Comparison of ENCODE assay signal across 16 cellular contexts in the genomic region with DNA sequence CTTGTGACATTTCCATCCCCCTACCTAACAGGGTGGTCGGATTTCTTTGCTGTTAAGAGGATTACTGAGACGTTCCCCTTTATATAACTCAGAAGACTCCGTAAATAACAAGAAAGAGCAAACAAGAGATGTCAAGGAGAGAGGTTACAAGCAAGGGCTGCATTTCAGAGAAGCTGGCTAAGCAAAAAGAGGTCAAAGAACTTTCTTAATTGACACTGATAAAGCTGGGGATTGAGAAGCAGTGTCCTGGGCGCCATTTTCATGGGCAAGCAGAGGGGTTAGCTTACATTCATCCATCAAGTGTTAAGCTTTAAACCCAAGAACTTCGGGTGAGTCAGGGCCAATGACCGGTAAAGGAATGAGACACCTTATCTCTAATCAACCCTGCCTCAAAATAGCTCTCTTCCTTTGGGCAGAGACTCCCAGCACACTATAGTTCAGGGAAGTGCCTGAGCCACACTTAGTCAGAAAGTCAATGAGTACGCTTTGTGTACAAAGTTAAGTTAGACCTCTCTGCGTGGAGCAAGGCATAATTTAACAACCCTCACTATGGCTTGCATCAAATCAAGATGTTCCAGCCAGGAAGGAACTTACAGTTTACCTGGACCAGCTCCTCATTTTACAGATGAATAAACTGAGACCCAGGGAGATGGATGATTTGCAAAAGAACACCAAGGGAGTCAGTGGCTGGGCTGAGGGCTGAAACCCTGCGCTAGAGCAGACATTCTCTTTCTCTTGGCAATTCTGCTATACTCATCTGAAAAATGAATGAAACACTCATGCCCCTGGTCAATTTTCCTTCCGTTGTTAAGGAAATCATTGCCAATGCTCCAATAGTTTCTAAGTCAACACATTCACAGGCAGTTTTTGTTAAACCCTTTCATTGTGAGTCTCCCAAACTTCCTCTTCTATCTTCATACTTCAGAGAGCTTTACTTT. TPM values are rescaled to one million over a fixed set of nuclear protein-coding genes. Genes with fewer than 3 reads are reported as not detected.
DNase-seq lines count a peak whose midpoint lies in the region; FAIRE-seq and TF ChIP-seq lines count a peak whose summit lies in the region.
"Had no signal": no experiment of that assay in that cellular context is flagged by ENCODE, and none has a peak within 500 bp of the region (broad histone marks: within the 10 kb centered on the region; RNA-seq: fewer than 3 reads in every experiment).

No MANE protein-coding gene starts in this region.

- TF ChIP-seq CTCF in SK-N-SH (IDR thresholded peaks at IDR 0.05) (no peak), cardiac muscle cell (IDR thresholded peaks at IDR 0.05; ENCODE audit: low read depth, low read length) (no peak), neural progenitor cell (IDR thresholded peaks at IDR 0.05) (no peak), testis (IDR thresholded peaks at IDR 0.05) (no peak)

- H3K9me3 ChIP-seq in SK-N-SH: no peaks in the 10 kb centered on the region
- H3K9me3 ChIP-seq in cardiac muscle cell (ENCODE audit: low read depth): no peaks in the 10 kb centered on the region
- H3K9me3 ChIP-seq in neural progenitor cell (ENCODE audit: low read depth): no peaks in the 10 kb centered on the region
- H3K9me3 ChIP-seq in testis: no peaks in the 10 kb centered on the region
- H3K9me3 ChIP-seq: body of pancreas, esophagus squamous epithelium had no signal

- no peaks in the 10 kb centered on the region for H4K20me1 ChIP-seq in SK-N-SH (ENCODE audit: insufficient read depth)
- H4K20me1 ChIP-seq in neural progenitor cell (ENCODE audit: low read depth): peaks cover 6% of the 10 kb centered on the region

- H3K4me2 ChIP-seq in SK-N-SH (peak overlapping the region; percentile 57; the same call in 1 of the 2 replicates), neural progenitor cell (peak overlapping the region; percentile 45)

- peak overlapping the region; percentile 87 for H2AFZ ChIP-seq in SK-N-SH (ENCODE audit: low read depth)
- H2AFZ ChIP-seq in neural progenitor cell (replicated peaks): no peak overlapping the region

- H3K27me3 Mint-ChIP-seq in neural progenitor cell (ENCODE audit: insufficient read depth, low read depth): peaks cover 4% of the 10 kb centered on the region

- H3K4me3 ChIP-seq in SK-N-SH (ENCODE audit: low read depth in 2 of 2, low read length in 1 of 2): no peak overlapping the region
- H3K4me3 ChIP-seq in cardiac muscle cell: peak overlapping the region; percentile 6
- no peak overlapping the region for H3K4me3 ChIP-seq in neural progenitor cell
- no peak overlapping the region for H3K4me3 ChIP-seq in testis
- H3K4me3 ChIP-seq: body of pancreas, esophagus squamous epithelium had no signal

- H3K9me2 ChIP-seq in SK-N-SH: no peaks in the 10 kb centered on the region

- no peak for TF ChIP-seq RAD21 in SK-N-SH (IDR thresholded peaks at IDR 0.05; ENCODE audit: low read length)

- WGBS in SK-N-SH (ENCODE audit: low lambda C conversion rate): 67% methylated on average over 9 of the region's 10 CpGs
- 62 to 64% methylated on average over 10 of the region's 10 CpGs for WGBS in testis, 2 donors

- H3K36me3 Mint-ChIP-seq in neural progenitor cell: no peaks in the 10 kb centered on the region
- H3K36me3 Mint-ChIP-seq: immature natural killer cell had no signal

- H3K27ac ChIP-seq in SK-N-SH (ENCODE audit: low read depth in 2 of 2, low read length in 1 of 2): peak overlapping the region in 1 of 2 experiments; percentile 18; a peak in 2 of 4 replicates
- H3K27ac ChIP-seq in cardiac muscle cell: peak overlapping the region; percentile 97
- no peak overlapping the region for H3K27ac ChIP-seq in neural progenitor cell
- H3K27ac ChIP-seq in testis: no peak overlapping the region
- H3K27ac ChIP-seq: body of pancreas, esophagus squamous epithelium had no signal

- H3K36me3 ChIP-seq in SK-N-SH (replicated peaks in 1 of 2; ENCODE audit: control insufficient read depth in 1 of 2, insufficient read depth in 2 of 2, low read length in 1 of 2) (no peaks in the 10 kb centered on the region), cardiac muscle cell (no peaks in the 10 kb centered on the region), neural progenitor cell (no peaks in the 10 kb centered on the region), testis (ENCODE audit: low read depth, missing control alignments) (no peaks in the 10 kb centered on the region)
- H3K36me3 ChIP-seq: esophagus squamous epithelium had no signal

- TF ChIP-seq POLR2A in testis (IDR thresholded peaks at IDR 0.05): no peak

- H3F3A ChIP-seq in SK-N-SH (replicated peaks; ENCODE audit: insufficient read depth) (peaks cover 7% of the 10 kb centered on the region), neural progenitor cell (ENCODE audit: low read depth) (peaks cover 17% of the 10 kb centered on the region)

- TF ChIP-seq EP300 in SK-N-SH (IDR thresholded peaks at IDR 0.05; ENCODE audit: borderline replicate concordance in 1 of 2, low read depth in 1 of 2, low read length in 1 of 2): no peak

- POLR2A ChIA-PET in SK-N-SH (lab: Yijun Ruan, JAX): interaction anchor here (2.4 kb wide), 1 partner anchor 27 kb away, joined by 8 read pairs; no protein-coding TSS in a partner anchor

- no peak overlapping the region for H3K27ac Mint-ChIP-seq in neural progenitor cell
- H3K27ac Mint-ChIP-seq: B cell, immature natural killer cell had no signal

- H3K79me2 ChIP-seq in SK-N-SH (ENCODE audit: insufficient read depth) (no peaks in the 10 kb centered on the region), neural progenitor cell (ENCODE audit: low read depth) (no peaks in the 10 kb centered on the region)

- H3K4me1 ChIP-seq in SK-N-SH (ENCODE audit: control insufficient read depth in 1 of 2, insufficient read depth in 2 of 2, low read depth in 1 of 2, low read length in 1 of 2): peaks cover 5 to 15% of the 10 kb centered on the region in 2 experiments; a peak in 2 of 4 replicates
- peaks cover 83% of the 10 kb centered on the region for H3K4me1 ChIP-seq in cardiac muscle cell (ENCODE audit: low read depth)
- peaks cover 34% of the 10 kb centered on the region for H3K4me1 ChIP-seq in neural progenitor cell
- H3K4me1 ChIP-seq in testis: peaks cover 7% of the 10 kb centered on the region
- H3K4me1 ChIP-seq: esophagus squamous epithelium had no signal

- FAIRE-seq in HTR-8/SVneo (lab: Jason Lieb, UNC): no peak
- FAIRE-seq: G401.6 had no signal

- H3K9me3 Mint-ChIP-seq in neural progenitor cell: peaks cover 6% of the 10 kb centered on the region
- H3K9me3 Mint-ChIP-seq: immature natural killer cell had no signal

- CTCF ChIA-PET in SK-N-SH (lab: Yijun Ruan, JAX): interaction anchor here (0.6 to 4.5 kb wide), 5 partner anchors 8 to 584 kb away, joined by 3 to 26 read pairs (median 3); no protein-coding TSS in a partner anchor

- peaks cover 41% of the 10 kb centered on the region for H3K4me1 Mint-ChIP-seq in neural progenitor cell
- H3K4me1 Mint-ChIP-seq: B cell had no signal

- intact Hi-C loops in testis (cut with DNase I; ENCODE audit: low total_unique reads): no loop called here

- no peak overlapping the region for H3K4me3 Mint-ChIP-seq in neural progenitor cell
- H3K4me3 Mint-ChIP-seq: B cell, immature natural killer cell, neural crest cell had no signal

- no peaks in the 10 kb centered on the region for H3K27me3 ChIP-seq in SK-N-SH (ENCODE audit: insufficient read depth)
- H3K27me3 ChIP-seq in cardiac muscle cell: no peaks in the 10 kb centered on the region
- peaks cover 16% of the 10 kb centered on the region for H3K27me3 ChIP-seq in neural progenitor cell
- H3K27me3 ChIP-seq in testis: no peaks in the 10 kb centered on the region
- H3K27me3 ChIP-seq: body of pancreas had no signal

- H3K9ac ChIP-seq in SK-N-SH: 0 out of 2 replicates have a peak overlapping the region, but pooled peaks have one; percentile 16
- H3K9ac ChIP-seq in neural progenitor cell: no peak overlapping the region

- peak; percentile 78 for DNase-seq in ELR (ENCODE audit: low read depth)
- DNase-seq in SK-N-SH: no peak
- DNase-seq in cardiac muscle cell (ENCODE audit: low read depth in 1 of 2, low spot score in 1 of 2): peak; percentile 57 to 81
- DNase-seq in neural progenitor cell (ENCODE audit: low spot score): peak; percentile 70
- no peak for DNase-seq in testis
- no peak for DNase-seq in stimulated activated CD4-positive, alpha-beta T cell treated with anti-CD3 and anti-CD28 coated beads, Interleukin-15, amount 100 ng/mL, for 24 hours
- DNase-seq in HTR-8/SVneo (ENCODE audit: insufficient read length, low spot score): no peak
- no peak for DNase-seq in activated T-cell treated with anti-CD3 and anti-CD28 coated beads, Interleukin-2, amount 50 U/mL, for 48 hours
- DNase-seq: activated CD4-positive, CD25-positive, alpha-beta regulatory T cell treated with anti-CD3 and anti-CD28 coated beads, Interleukin-2, amount 50 U/mL, for 72 hours; body of pancreas; esophagus squamous epithelium; immature natural killer cell; NCI-H524 had no signal

TF ChIP-seq in SK-N-SH, 30 proteins besides CTCF, POLR2A, EP300 and RAD21 (continues in another document):
- peak; percentile 38 for TF ChIP-seq JUND (IDR thresholded peaks at IDR 0.05)

RNA-seq across cellular contexts. Expression of a gene that starts 44.6 kb away (rescaled TPM):
- polyA plus RNA-seq in SK-N-SH (2012; rRNA removed) (99.8 and 131 TPM in 2 replicates), cardiac muscle cell (87.6 and 101 TPM in 2 replicates), testis (ENCODE audit: insufficient read depth, low read depth, low replicate concordance) (46.1 TPM)
- 27.3 and 29.6 TPM in 2 replicates for polyA plus RNA-seq in SK-N-SH (2012; cell fraction: cytosol; rRNA removed)
- 490 and 685 TPM in 2 replicates for polyA plus RNA-seq in SK-N-SH (2012; cell fraction: nucleus; rRNA removed)
- total RNA-seq in cardiac muscle cell (142 and 223 TPM in 2 replicates), neural progenitor cell (ENCODE audit: low replicate concordance) (154 and 214 TPM in 2 replicates), testis (100 to 1,000 TPM; 168 to 200 TPM)

Comparison
In these comparisons a context has a peak if more than half of its experiments do, and no peak if none do; other contexts are left out.
1. DNase-seq: peak in ELR (single experiment), cardiac muscle cell (2 of 2) and neural progenitor cell (single experiment); none in SK-N-SH (single experiment), testis (single experiment), stimulated activated CD4-positive, alpha-beta T cell treated with anti-CD3 and anti-CD28 coated beads, Interleukin-15, amount 100 ng/mL, for 24 hours (single experiment), HTR-8/SVneo (single experiment) and activated T-cell treated with anti-CD3 and anti-CD28 coated beads, Interleukin-2, amount 50 U/mL, for 48 hours (0 of 2).